Comparison of ENCODE assay signal across 1 cellular context in genomic region chr19:40392123-40392522, GRCh38.
TF ChIP-seq lines count a peak whose summit lies in the region.

No MANE protein-coding gene starts in this region.

TF ChIP-seq in A549, 52 proteins besides CTCF, POLR2A, EP300 and RAD21 (continued from another document):
- TF ChIP-seq ELK1 (IDR thresholded peaks at IDR 0.05; ENCODE audit: low read depth, low read length) (no peak), NFE2L2 (conservative IDR thresholded peaks at IDR 0.05; ENCODE audit: low read length) (no peak), ZFP36 (IDR thresholded peaks at IDR 0.05; ENCODE audit: borderline replicate concordance, partially characterized antibody) (no peak), CBX8 (IDR thresholded peaks at IDR 0.05) (no peak), USF2 (IDR thresholded peaks at IDR 0.05) (no peak), PHF8 (IDR thresholded peaks at IDR 0.05; ENCODE audit: borderline replicate concordance, low read depth) (no peak), NR3C1 (IDR thresholded peaks at IDR 0.05) (no peak), KDM5A (IDR thresholded peaks at IDR 0.05) (no peak), CEBPB (IDR thresholded peaks at IDR 0.05) (no peak), JUN (IDR thresholded peaks at IDR 0.05) (no peak), SMC3 (IDR thresholded peaks at IDR 0.05) (no peak), EHMT2 (IDR thresholded peaks at IDR 0.05; ENCODE audit: low read depth) (no peak), RARB (CRISPR knock-in tag; IDR thresholded peaks at IDR 0.05) (no peak)
